ENCODE assay signal across 28 cellular contexts in the genomic region with DNA sequence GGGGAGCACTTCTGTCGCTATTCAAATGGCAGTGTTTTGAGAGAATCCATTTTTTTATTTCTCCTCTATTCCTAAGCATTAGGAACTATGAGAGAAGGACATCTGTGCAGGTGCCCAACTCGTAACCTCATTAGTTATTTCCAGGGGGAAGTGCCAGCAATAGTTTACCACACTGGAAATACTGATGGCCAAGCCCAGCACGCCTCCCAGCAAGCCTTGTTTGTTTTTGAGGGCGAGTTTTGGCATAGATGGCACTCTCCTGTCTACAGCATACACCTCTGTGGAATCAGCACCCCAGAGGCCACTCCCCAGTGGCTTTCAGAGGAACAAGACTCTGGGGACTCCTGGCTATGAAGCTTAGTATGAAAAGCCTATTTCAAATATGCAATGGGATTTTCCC. TPM values are rescaled to one million over a fixed set of nuclear protein-coding genes. Genes with fewer than 3 reads are reported as not detected.
DNase-seq lines count a peak whose midpoint lies in the region; ATAC-seq and TF ChIP-seq lines count a peak whose summit lies in the region.
"Had no signal": no experiment of that assay in that cellular context is flagged by ENCODE, and none has a peak within 500 bp of the region (broad histone marks: within the 10 kb centered on the region; RNA-seq: fewer than 3 reads in every experiment).

No MANE protein-coding gene starts in this region.

- H3K27ac ChIP-seq in right lobe of liver (peak overlapping the region in 1 of 3 donors; percentile 20), transverse colon (no peak overlapping the region)
- H3K27ac ChIP-seq: left ventricle myocardium inferior, right atrium auricular region, uterus had no signal

- no peak overlapping the region for H3K4me3 Mint-ChIP-seq in activated T-cell treated with anti-CD3 and anti-CD28 coated beads, Interleukin-2, amount 50 U/mL, for 24 hours
- no peak overlapping the region for H3K4me3 Mint-ChIP-seq in activated T-cell treated with anti-CD3 and anti-CD28 coated beads, Interleukin-2, amount 50 U/mL, for 4 hours
- H3K4me3 Mint-ChIP-seq: activated CD8-positive, alpha-beta T cell treated with anti-CD3 and anti-CD28 coated beads, Interleukin-2, amount 10 ng/mL, durations not matched to agents 7 days and 5 days; CD4-positive, CD25-positive, alpha-beta regulatory T cell; HFFc6; immature natural killer cell; natural killer cell treated with Interleukin-12 subunit alpha and Interleukin-12 subunit beta and Interleukin-15 and Interleukin-18, amount 100 ng/mL, for 72 hours; T-helper 17 cell had no signal

- intact Hi-C loops in right lobe of liver (cut with DNase I) = no loop called here
- intact Hi-C loops in transverse colon (cut with DNase I; ENCODE audit: low total_unique reads) = no loop called here

- no peak for ATAC-seq in activated T-cell treated with anti-CD3 and anti-CD28 coated beads, Interleukin-2, amount 50 U/mL, for 4 hours
- ATAC-seq in right lobe of liver = peak; percentile 93 to 98 (median 97)
- no peak for ATAC-seq in HG02610 (IDR thresholded peaks at IDR 0.05; ENCODE audit: unreplicated experiment)
- ATAC-seq in GM21360 (IDR thresholded peaks at IDR 0.05; ENCODE audit: unreplicated experiment) = no peak
- ATAC-seq: activated CD8-positive, alpha-beta T cell treated with anti-CD3 and anti-CD28 coated beads, Interleukin-2, amount 10 ng/mL, durations not matched to agents 7 days and 5 days; GM12878; natural killer cell treated with Interleukin-12 subunit alpha and Interleukin-12 subunit beta and Interleukin-15 and Interleukin-18, amount 100 ng/mL, for 72 hours; T-helper 17 cell had no signal

- H3K4me1 Mint-ChIP-seq in activated T-cell treated with anti-CD3 and anti-CD28 coated beads, Interleukin-2, amount 50 U/mL, for 24 hours (ENCODE audit: low read depth) = no peaks in the 10 kb centered on the region
- H3K4me1 Mint-ChIP-seq in activated T-cell treated with anti-CD3 and anti-CD28 coated beads, Interleukin-2, amount 50 U/mL, for 4 hours (ENCODE audit: low read depth) = no peaks in the 10 kb centered on the region
- H3K4me1 Mint-ChIP-seq: immature natural killer cell had no signal

- in situ Hi-C loops in transverse colon (cut with MboI; ENCODE audit: low pct_ligation_motif_present in 1 of 4, low pct_unique_long_range_greater_than_20kb in 1 of 4, low sequenced_read_pairs in 3 of 4) = no loop called here

- DNase-seq in activated T-cell treated with anti-CD3 and anti-CD28 coated beads, Interleukin-2, amount 50 U/mL, for 24 hours = no peak
- DNase-seq in activated T-cell treated with anti-CD3 and anti-CD28 coated beads, Interleukin-2, amount 50 U/mL, for 4 hours = no peak
- DNase-seq in SW480 (ENCODE audit: low spot score) (peak; percentile 7), right lobe of liver (peak; percentile 54 to 78 (median 73)), transverse colon (peak; percentile 40), NCI-H446 treated with DMSO at 0.1 percent for 48 hours (lab: John Stamatoyannopoulos, UW) (no peak)
- DNase-seq: 8988T; activated CD4-positive, alpha-beta T cell treated with anti-CD3 and anti-CD28 coated beads for 1 hour; activated CD8-positive, alpha-beta T cell treated with anti-CD3 and anti-CD28 coated beads, Interleukin-2, amount 10 ng/mL, durations not matched to agents 7 days and 5 days; activated effector memory CD4-positive, alpha-beta T cell treated with Interleukin-2 at 50 U/mL for 16 hours; CD4-positive, CD25-positive, alpha-beta regulatory T cell; cerebellar nuclear complex; GOT3; HFFc6; hypothalamus; immature natural killer cell; left ventricle myocardium inferior; NCI-H1105; NCI-H187 treated with DMSO at 0.1 percent for 48 hours; NCI-H226; NCI-H82; T-helper 17 cell; uterus had no signal

- H3K27me3 ChIP-seq in right lobe of liver = no peaks in the 10 kb centered on the region
- no peaks in the 10 kb centered on the region for H3K27me3 ChIP-seq in transverse colon
- H3K27me3 ChIP-seq: right atrium auricular region, uterus had no signal

- WGBS in right lobe of liver (ENCODE audit: insufficient coverage, low coverage, low lambda C conversion rate, missing lambda C conversion rate) = 30% methylated on average over 4 of the region's 4 CpGs
- WGBS in transverse colon (ENCODE audit: low coverage in 1 of 2), 2 donors = 62 to 69% methylated on average over 3 to 4 of the region's 4 CpGs

- peaks cover 0 to 12% (median 3%) of the 10 kb centered on the region in 4 donors for H3K4me1 ChIP-seq in right lobe of liver
- H3K4me1 ChIP-seq in transverse colon = no peaks in the 10 kb centered on the region
- H3K4me1 ChIP-seq: left ventricle myocardium inferior, right atrium auricular region, uterus had no signal

- TF ChIP-seq CTCF in right lobe of liver (IDR thresholded peaks at IDR 0.05) (no peak), transverse colon (IDR thresholded peaks at IDR 0.05) (no peak)

- H3K27ac Mint-ChIP-seq in activated T-cell treated with anti-CD3 and anti-CD28 coated beads, Interleukin-2, amount 50 U/mL, for 24 hours = peak overlapping the region; percentile 29
- H3K27ac Mint-ChIP-seq: activated CD8-positive, alpha-beta T cell treated with anti-CD3 and anti-CD28 coated beads, Interleukin-2, amount 10 ng/mL, durations not matched to agents 7 days and 5 days; CD4-positive, CD25-positive, alpha-beta regulatory T cell; HFFc6; natural killer cell treated with Interleukin-12 subunit alpha and Interleukin-12 subunit beta and Interleukin-15 and Interleukin-18, amount 100 ng/mL, for 72 hours; T-helper 17 cell had no signal

- no peaks in the 10 kb centered on the region for H3K27me3 Mint-ChIP-seq in activated T-cell treated with anti-CD3 and anti-CD28 coated beads, Interleukin-2, amount 50 U/mL, for 24 hours
- H3K27me3 Mint-ChIP-seq in activated T-cell treated with anti-CD3 and anti-CD28 coated beads, Interleukin-2, amount 50 U/mL, for 4 hours (ENCODE audit: low read depth) = no peaks in the 10 kb centered on the region
- H3K27me3 Mint-ChIP-seq: CD4-positive, CD25-positive, alpha-beta regulatory T cell; natural killer cell treated with Interleukin-12 subunit alpha and Interleukin-12 subunit beta and Interleukin-15 and Interleukin-18, amount 100 ng/mL, for 72 hours; T-helper 17 cell had no signal

- no peak for TF ChIP-seq POLR2A in right lobe of liver (IDR thresholded peaks at IDR 0.05)
- no peak for TF ChIP-seq POLR2A in transverse colon (IDR thresholded peaks at IDR 0.05)

- H3K36me3 ChIP-seq in right lobe of liver (peaks cover 0 to 72% (median 39%) of the 10 kb centered on the region in 4 donors), transverse colon (peaks cover 0 to 71% (median 32%) of the 10 kb centered on the region in 4 donors)
- H3K36me3 ChIP-seq: uterus had no signal

- H3K9me3 ChIP-seq in right lobe of liver (no peaks in the 10 kb centered on the region), transverse colon (no peaks in the 10 kb centered on the region)
- H3K9me3 ChIP-seq: left ventricle myocardium inferior, right atrium auricular region, uterus had no signal

- no peak for TF ChIP-seq EP300 in transverse colon (IDR thresholded peaks at IDR 0.05; ENCODE audit: low read depth)

- no peaks in the 10 kb centered on the region for H3K9me3 Mint-ChIP-seq in activated T-cell treated with anti-CD3 and anti-CD28 coated beads, Interleukin-2, amount 50 U/mL, for 24 hours
- no peaks in the 10 kb centered on the region for H3K9me3 Mint-ChIP-seq in activated T-cell treated with anti-CD3 and anti-CD28 coated beads, Interleukin-2, amount 50 U/mL, for 4 hours
- H3K9me3 Mint-ChIP-seq: CD4-positive, CD25-positive, alpha-beta regulatory T cell; HFFc6; immature natural killer cell; natural killer cell treated with Interleukin-12 subunit alpha and Interleukin-12 subunit beta and Interleukin-15 and Interleukin-18, amount 100 ng/mL, for 72 hours had no signal

- no peak overlapping the region for H3K4me3 ChIP-seq in right lobe of liver
- H3K4me3 ChIP-seq in transverse colon = no peak overlapping the region
- H3K4me3 ChIP-seq: GM12878, left ventricle myocardium inferior, right atrium auricular region, uterus had no signal

- peaks cover 96% of the 10 kb centered on the region for H3K36me3 Mint-ChIP-seq in activated T-cell treated with anti-CD3 and anti-CD28 coated beads, Interleukin-2, amount 50 U/mL, for 24 hours (ENCODE audit: low read depth)
- H3K36me3 Mint-ChIP-seq in activated T-cell treated with anti-CD3 and anti-CD28 coated beads, Interleukin-2, amount 50 U/mL, for 4 hours (ENCODE audit: insufficient read depth) = peaks cover 32% of the 10 kb centered on the region

RNA-seq across cellular contexts. Expression of a gene that starts 36.6 kb away (rescaled TPM):
- 10 to 100 TPM; 15.6 to 18.1 (median 16.7) TPM for total RNA-seq in activated T-cell treated with anti-CD3 and anti-CD28 coated beads, Interleukin-2, amount 50 U/mL, for 4 hours
- 10 to 100 TPM in 4 of 6 experiments, 1 to 10 TPM in 2; 7.6 to 16.3 (median 13.3) TPM for total RNA-seq in right lobe of liver
- total RNA-seq in transverse colon = 10 to 100 TPM in 3 of 4 donors, 1 to 10 TPM in 1; 8.6 to 34.8 (median 16.9) TPM

RNA-seq across cellular contexts. Expression of a gene that starts 51.1 kb away (rescaled TPM):
- total RNA-seq in activated T-cell treated with anti-CD3 and anti-CD28 coated beads, Interleukin-2, amount 50 U/mL, for 4 hours = 10 to 100 TPM in 2 of 3 donors, 1 to 10 TPM in 1; 9.1 to 12.3 (median 10.8) TPM
- total RNA-seq in right lobe of liver = 10 to 100 TPM; 16.2 to 29.1 (median 22.3) TPM
- 10 to 100 TPM; 11.1 to 40.8 (median 32.7) TPM for total RNA-seq in transverse colon

Comparison
In these comparisons a context has a peak if more than half of its experiments do, and no peak if none do; other contexts are left out.
1. DNase-seq: peak in SW480 (single experiment), right lobe of liver (3 of 3) and transverse colon (single experiment); none in activated T-cell treated with anti-CD3 and anti-CD28 coated beads, Interleukin-2, amount 50 U/mL, for 24 hours (single experiment), activated T-cell treated with anti-CD3 and anti-CD28 coated beads, Interleukin-2, amount 50 U/mL, for 4 hours (single experiment) and NCI-H446 treated with DMSO at 0.1 percent for 48 hours (single experiment).
2. ATAC-seq: peak in right lobe of liver (4 of 4); none in activated T-cell treated with anti-CD3 and anti-CD28 coated beads, Interleukin-2, amount 50 U/mL, for 4 hours (0 of 2), HG02610 (single experiment) and GM21360 (single experiment).